ENCODE assay signal across 22 cellular contexts in genomic region chr21:14095021-14095420, GRCh38.
"Had no signal": no experiment of that assay in that cellular context is flagged by ENCODE, and none has a peak within 500 bp of the region (broad histone marks: within the 10 kb centered on the region; RNA-seq: fewer than 3 reads in every experiment).

No MANE protein-coding gene starts in this region.

- ATAC-seq: heart left ventricle; mucosa of descending colon; naive thymus-derived CD8-positive, alpha-beta T cell; pancreas; right lobe of liver; stimulated activated naive B cell treated with anti-CD40 and anti-IgM and Interleukin-4, amounts not matched to agents 10 μg/mL and 1 μg/mL and 100 μg/mL, for 72 hours; stimulated activated naive CD8-positive, alpha-beta T cell treated with anti-CD3 and anti-CD28 coated beads, Interleukin-15, amount 100 ng/mL, for 72 hours had no signal

- DNase-seq: effector CD4-positive, alpha-beta T cell; foreskin melanocyte; heart left ventricle; hippocampal formation; kidney glomerular epithelial cell; mammary epithelial cell; mucosa of descending colon; naive thymus-derived CD8-positive, alpha-beta T cell; occipital lobe; pancreas; right lobe of liver; spleen; stimulated activated CD4-positive, alpha-beta T cell treated with anti-CD3 and anti-CD28 coated beads, Interleukin-15, amount 100 ng/mL, for 24 hours; stimulated activated CD4-positive, alpha-beta T cell treated with anti-CD3 and anti-CD28 coated beads, Interleukin-1b, Interleukin-23, amount 100 ng/mL, for 48 hours; stimulated activated CD4-positive, alpha-beta T cell treated with anti-CD3 and anti-CD28 coated beads, Interleukin-4, amount 100 ng/mL, for 24 hours; stimulated activated naive B cell treated with anti-CD40 and anti-IgM and Interleukin-4, amounts not matched to agents 10 μg/mL and 1 μg/mL and 100 μg/mL, for 72 hours; stimulated activated naive CD8-positive, alpha-beta T cell treated with anti-CD3 and anti-CD28 coated beads, Interleukin-15, amount 100 ng/mL, for 72 hours; testis; transverse colon had no signal

- H3K4me1 Mint-ChIP-seq: stimulated activated naive B cell treated with anti-CD40 and anti-IgM and Interleukin-4, amounts not matched to agents 10 μg/mL and 1 μg/mL and 100 μg/mL, for 72 hours had no signal

- H3K27me3 Mint-ChIP-seq: naive thymus-derived CD8-positive, alpha-beta T cell; stimulated activated naive B cell treated with anti-CD40 and anti-IgM and Interleukin-4, amounts not matched to agents 10 μg/mL and 1 μg/mL and 100 μg/mL, for 72 hours; stimulated activated naive CD8-positive, alpha-beta T cell treated with anti-CD3 and anti-CD28 coated beads, Interleukin-15, amount 100 ng/mL, for 72 hours had no signal

- H3K9me3 ChIP-seq: heart left ventricle, mucosa of descending colon, pancreas, prostate gland, right lobe of liver, spleen, testis, transverse colon had no signal

- H3K4me3 Mint-ChIP-seq: naive thymus-derived CD8-positive, alpha-beta T cell; neural crest cell; stimulated activated naive B cell treated with anti-CD40 and anti-IgM and Interleukin-4, amounts not matched to agents 10 μg/mL and 1 μg/mL and 100 μg/mL, for 72 hours; stimulated activated naive CD8-positive, alpha-beta T cell treated with anti-CD3 and anti-CD28 coated beads, Interleukin-15, amount 100 ng/mL, for 72 hours had no signal

- H3K27ac Mint-ChIP-seq: stimulated activated naive B cell treated with anti-CD40 and anti-IgM and Interleukin-4, amounts not matched to agents 10 μg/mL and 1 μg/mL and 100 μg/mL, for 72 hours; stimulated activated naive CD8-positive, alpha-beta T cell treated with anti-CD3 and anti-CD28 coated beads, Interleukin-15, amount 100 ng/mL, for 72 hours had no signal

- H3K36me3 ChIP-seq: heart left ventricle, pancreas, prostate gland, right lobe of liver, spleen, transverse colon had no signal

- H3K27ac ChIP-seq: coronary artery, heart left ventricle, pancreas, prostate gland, right lobe of liver, spleen, testis, transverse colon had no signal

- H3K4me1 ChIP-seq: heart left ventricle, pancreas, prostate gland, right lobe of liver, spleen, testis, transverse colon had no signal

- H3K27me3 ChIP-seq: heart left ventricle, pancreas, right lobe of liver, spleen, testis, transverse colon had no signal

- H3K4me3 ChIP-seq: coronary artery, heart left ventricle, mucosa of descending colon, pancreas, prostate gland, right lobe of liver, spleen, testis, transverse colon had no signal
